ENCODE assay signal across 14 cellular contexts in the genomic region with DNA sequence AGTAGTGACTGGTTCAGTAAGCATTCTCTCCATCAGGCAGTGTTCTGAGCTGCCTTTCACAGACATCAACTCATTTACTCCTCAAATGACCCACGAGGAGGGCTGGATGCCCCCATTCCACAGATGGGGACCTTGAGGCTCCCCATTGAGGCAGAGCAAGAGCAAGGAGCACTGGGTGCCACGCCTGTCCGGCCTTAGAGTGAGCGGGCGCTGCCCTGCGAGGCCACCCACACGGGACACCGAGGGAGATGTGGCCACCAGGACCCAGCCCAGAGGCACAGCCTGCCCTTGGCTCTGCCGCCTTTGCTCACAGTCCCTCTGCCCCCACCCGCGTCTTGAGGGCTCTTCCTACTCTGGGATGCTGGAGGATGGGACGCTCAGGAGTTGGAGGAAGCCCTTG. TPM values are rescaled to one million over a fixed set of nuclear protein-coding genes. Genes with fewer than 3 reads are reported as not detected.
DNase-seq lines count a peak whose midpoint lies in the region; ATAC-seq and TF ChIP-seq lines count a peak whose summit lies in the region.
"Had no signal": no experiment of that assay in that cellular context is flagged by ENCODE, and none has a peak within 500 bp of the region (broad histone marks: within the 10 kb centered on the region; RNA-seq: fewer than 3 reads in every experiment).

No MANE protein-coding gene starts in this region.

- peak in 1 of 2 donors; percentile 11 for TF ChIP-seq EP300 in tibial nerve (IDR thresholded peaks at IDR 0.05)

- 87 to 93% methylated on average over 12 of the region's 12 CpGs for WGBS in aorta, 2 donors
- 77 to 88% methylated on average over 8 to 12 of the region's 12 CpGs for WGBS in tibial nerve, 2 donors

- no peak for TF ChIP-seq POLR2A in tibial nerve (IDR thresholded peaks at IDR 0.05)

- POLR2A ChIA-PET in CD4-positive, alpha-beta T cell (lab: Charles Lee) = interaction anchor here (0.7 to 1.1 kb wide), 2 partner anchors 11 to 13 kb away, joined by 3 to 4 read pairs; no protein-coding TSS in a partner anchor

- TF ChIP-seq CTCF in CD4-positive, alpha-beta T cell (IDR thresholded peaks at IDR 0.05) = no peak
- TF ChIP-seq CTCF in LNCaP clone FGC (IDR thresholded peaks at IDR 0.05; ENCODE audit: control insufficient read depth, extremely low read depth, insufficient read depth) = no peak
- no peak for TF ChIP-seq CTCF in colonic mucosa (IDR thresholded peaks at IDR 0.05)
- no peak for TF ChIP-seq CTCF in osteocyte (IDR thresholded peaks at IDR 0.05)
- TF ChIP-seq CTCF in tibial nerve (IDR thresholded peaks at IDR 0.05) = no peak

- peak overlapping the region in 1 of 2 donors; percentile 14 for H3K9ac ChIP-seq in colonic mucosa (ENCODE audit: low read depth in 2 of 2, low read length in 2 of 2)
- H3K9ac ChIP-seq: parathyroid adenoma had no signal

- H3K36me3 Mint-ChIP-seq in CD4-positive, alpha-beta T cell (ENCODE audit: low read depth) = peaks cover 14% of the 10 kb centered on the region
- peaks cover 4% of the 10 kb centered on the region for H3K36me3 Mint-ChIP-seq in osteocyte (ENCODE audit: unreplicated experiment)

- peak overlapping the region; percentile 91 for H3K4me3 Mint-ChIP-seq in CD4-positive, alpha-beta T cell
- H3K4me3 Mint-ChIP-seq in osteocyte (ENCODE audit: unreplicated experiment) = peak overlapping the region; percentile 6

- no peaks in the 10 kb centered on the region for H3K27me3 ChIP-seq in CD4-positive, alpha-beta T cell (ENCODE audit: control insufficient read depth, insufficient read depth, low read length)
- H3K27me3 ChIP-seq in colonic mucosa = no peaks in the 10 kb centered on the region
- no peaks in the 10 kb centered on the region for H3K27me3 ChIP-seq in aorta (ENCODE audit: control insufficient read depth in 1 of 2, insufficient read depth in 2 of 2, low read length in 1 of 2)
- H3K27me3 ChIP-seq in tibial nerve = no peaks in the 10 kb centered on the region
- H3K27me3 ChIP-seq: heart left ventricle had no signal

- no peak for ATAC-seq in CD4-positive, alpha-beta T cell (ENCODE audit: poor library complexity)
- ATAC-seq in aorta (ENCODE audit: low FRiP score) = no peak
- ATAC-seq: heart left ventricle had no signal

- H3K4me1 ChIP-seq in colonic mucosa (peaks cover 31% of the 10 kb centered on the region), aorta (ENCODE audit: control insufficient read depth in 1 of 2, insufficient read depth in 2 of 2, low read length in 2 of 2) (peaks cover 0 to 2% of the 10 kb centered on the region in 2 donors), tibial nerve (peaks cover 0 to 87% (median 63%) of the 10 kb centered on the region in 4 donors)

- H3K36me3 ChIP-seq in colonic mucosa (no peaks in the 10 kb centered on the region), aorta (ENCODE audit: control insufficient read depth in 1 of 2, insufficient read depth in 2 of 2, low read length in 1 of 2) (no peaks in the 10 kb centered on the region), tibial nerve (peaks cover 0 to 5% (median 0%) of the 10 kb centered on the region in 3 donors)
- H3K36me3 ChIP-seq: left ventricle myocardium inferior had no signal

- intact Hi-C loops in CD4-positive, alpha-beta T cell (cut with DNase I, micrococcal nuclease) = no loop called here
- intact Hi-C loops in colonic mucosa (cut with DNase I) = no loop called here
- intact Hi-C loops in aorta (cut with DNase I) = loop anchor here in 1 of 2 donors (10.0 kb wide), 1 partner anchor 102 kb away; no protein-coding TSS in a partner anchor

- no peaks in the 10 kb centered on the region for H3K9me3 Mint-ChIP-seq in CD4-positive, alpha-beta T cell
- no peaks in the 10 kb centered on the region for H3K9me3 Mint-ChIP-seq in osteocyte (ENCODE audit: unreplicated experiment)

- CTCF ChIA-PET in CD4-positive, alpha-beta T cell (lab: Charles Lee) = no interaction called here

- H3K4me1 Mint-ChIP-seq in CD4-positive, alpha-beta T cell (ENCODE audit: low read depth) = peaks cover 70% of the 10 kb centered on the region
- H3K4me1 Mint-ChIP-seq in osteocyte (ENCODE audit: unreplicated experiment) = peaks cover 33% of the 10 kb centered on the region

- no peaks in the 10 kb centered on the region for H3K27me3 Mint-ChIP-seq in CD4-positive, alpha-beta T cell
- H3K27me3 Mint-ChIP-seq in osteocyte (ENCODE audit: unreplicated experiment) = no peaks in the 10 kb centered on the region

- peak overlapping the region; percentile 91 for H3K27ac Mint-ChIP-seq in CD4-positive, alpha-beta T cell
- no peak overlapping the region for H3K27ac Mint-ChIP-seq in osteocyte (ENCODE audit: unreplicated experiment)

- DNase-seq in CD4-positive, alpha-beta T cell = no peak
- DNase-seq in LNCaP clone FGC (ENCODE audit: low read depth) = no peak
- DNase-seq in colonic mucosa = no peak
- DNase-seq in osteocyte (ENCODE audit: extremely low spot score, unreplicated experiment) = no peak
- no peak for DNase-seq in SW480 (ENCODE audit: low spot score)
- no peak for DNase-seq in aorta
- DNase-seq in tibial nerve (ENCODE audit: low spot score in 2 of 2) = no peak
- DNase-seq: left ventricle myocardium inferior; NCI-H2171 treated with DMSO at 0.1 percent for 48 hours; OCI-M1; stimulated activated CD4-positive, alpha-beta T cell treated with anti-CD3 and anti-CD28 coated beads, Interleukin-2, amount 100 ng/mL, for 24 hours; stimulated activated naive CD4-positive, alpha-beta T cell had no signal

- no peak overlapping the region for H3K27ac ChIP-seq in CD4-positive, alpha-beta T cell (ENCODE audit: low read depth, low read length)
- H3K27ac ChIP-seq in colonic mucosa = no peak overlapping the region
- no peak overlapping the region for H3K27ac ChIP-seq in aorta (ENCODE audit: low read depth in 1 of 2, low read length in 2 of 2)
- H3K27ac ChIP-seq in tibial nerve = peak overlapping the region in 2 of 4 donors; percentile 43 to 86
- H3K27ac ChIP-seq: parathyroid adenoma had no signal

- H3K4me3 ChIP-seq in LNCaP clone FGC (ENCODE audit: low read depth, low read length) (peak overlapping the region; percentile 93), colonic mucosa (peak overlapping the region; percentile 2), aorta (ENCODE audit: low read length in 2 of 2) (no peak overlapping the region), tibial nerve (peak overlapping the region in 1 of 4 donors; percentile 87)

- H3K9me3 ChIP-seq in CD4-positive, alpha-beta T cell (ENCODE audit: control insufficient read depth, low read length) = no peaks in the 10 kb centered on the region
- no peaks in the 10 kb centered on the region for H3K9me3 ChIP-seq in colonic mucosa
- H3K9me3 ChIP-seq in aorta (ENCODE audit: control insufficient read depth, low read length) = no peaks in the 10 kb centered on the region
- no peaks in the 10 kb centered on the region for H3K9me3 ChIP-seq in tibial nerve
- H3K9me3 ChIP-seq: heart left ventricle, left ventricle myocardium inferior had no signal

RNA-seq across cellular contexts. Expression of gene FBRSL1, which starts 3.0 kb away (rescaled TPM):
- 10 to 100 TPM; 75.8 to 80.7 TPM for total RNA-seq in CD4-positive, alpha-beta T cell
- total RNA-seq in colonic mucosa (100 to 1,000 TPM in 1 of 2 donors, 10 to 100 TPM in 1; 51.9 to 101 TPM), osteocyte (42.1 and 46.2 TPM in 2 replicates), aorta (10 to 100 TPM; 49.0 to 51.0 TPM), tibial nerve (10 to 100 TPM; 13.8 to 31.5 (median 16.1) TPM)
- 10 to 100 TPM in 1 of 2 donors, 1 to 10 TPM in 1; 6.4 to 25.0 TPM for polyA plus RNA-seq in aorta

Comparison
In these comparisons a context has a peak if more than half of its experiments do, and no peak if none do; other contexts are left out.
1. H3K4me3 ChIP-seq: peak in LNCaP clone FGC (single experiment) and colonic mucosa (single experiment); none in aorta (0 of 2).